In genomic region chr2:185875532-185875931, GRCh38 we compare ENCODE assay signal across 17 cellular contexts.
"Had no signal": no experiment of that assay in that cellular context is flagged by ENCODE, and none has a peak within 500 bp of the region (broad histone marks: within the 10 kb centered on the region; RNA-seq: fewer than 3 reads in every experiment).

No MANE protein-coding gene starts in this region.

- H3K4me2 ChIP-seq: hepatocyte had no signal

- H3K36me3 ChIP-seq: sigmoid colon, stomach, thoracic aorta, transverse colon had no signal

- H3K4me3 ChIP-seq: hepatocyte, sigmoid colon, skin epidermis, stomach, thoracic aorta, transverse colon had no signal

- H3K4me1 ChIP-seq: sigmoid colon, stomach, transverse colon had no signal

- H3K36me3 Mint-ChIP-seq: naive thymus-derived CD4-positive, alpha-beta T cell had no signal

- H3K4me3 Mint-ChIP-seq: dendritic cell treated with granulocyte-macrophage colony-stimulating factor and Interleukin-4, amounts not matched to agents 40 ng/mL and 50 ng/mL, for 4 days; effector memory CD8-positive, alpha-beta T cell; naive thymus-derived CD4-positive, alpha-beta T cell; nephron progenitor cell had no signal

- H3K79me2 ChIP-seq: hepatocyte had no signal

- H3K27me3 ChIP-seq: hepatocyte, sigmoid colon, stomach, transverse colon had no signal

- H3K27ac Mint-ChIP-seq: dendritic cell treated with granulocyte-macrophage colony-stimulating factor and Interleukin-4, amounts not matched to agents 40 ng/mL and 50 ng/mL, for 4 days; effector memory CD8-positive, alpha-beta T cell; naive thymus-derived CD4-positive, alpha-beta T cell; nephron progenitor cell had no signal

- DNase-seq: cerebellar nuclear complex; effector memory CD8-positive, alpha-beta T cell; foreskin melanocyte; head of caudate nucleus; left colon; mesendoderm; naive thymus-derived CD4-positive, alpha-beta T cell; nephron progenitor cell; sigmoid colon; stimulated activated CD4-positive, alpha-beta T cell treated with anti-CD3 and anti-CD28 coated beads, Interleukin-12 subunit alpha, Interleukin-12 subunit beta, amount 100 ng/mL, for 4 hours; stomach; substantia nigra; transverse colon had no signal

- H3K27ac ChIP-seq: hepatocyte, sigmoid colon, skin epidermis, stomach, thoracic aorta, transverse colon had no signal

- H3K4me1 Mint-ChIP-seq: naive thymus-derived CD4-positive, alpha-beta T cell; nephron progenitor cell had no signal

- H3K9me3 Mint-ChIP-seq: naive thymus-derived CD4-positive, alpha-beta T cell; nephron progenitor cell had no signal

- H3K27me3 Mint-ChIP-seq: dendritic cell treated with granulocyte-macrophage colony-stimulating factor and Interleukin-4, amounts not matched to agents 40 ng/mL and 50 ng/mL, for 4 days; effector memory CD8-positive, alpha-beta T cell; naive thymus-derived CD4-positive, alpha-beta T cell had no signal

- H3K9me3 ChIP-seq: sigmoid colon, stomach, thoracic aorta, transverse colon had no signal

- H2AFZ ChIP-seq: hepatocyte had no signal

- ATAC-seq: effector memory CD8-positive, alpha-beta T cell; left colon; naive thymus-derived CD4-positive, alpha-beta T cell had no signal
